ENCODE assay signal across 25 cellular contexts in the genomic region with DNA sequence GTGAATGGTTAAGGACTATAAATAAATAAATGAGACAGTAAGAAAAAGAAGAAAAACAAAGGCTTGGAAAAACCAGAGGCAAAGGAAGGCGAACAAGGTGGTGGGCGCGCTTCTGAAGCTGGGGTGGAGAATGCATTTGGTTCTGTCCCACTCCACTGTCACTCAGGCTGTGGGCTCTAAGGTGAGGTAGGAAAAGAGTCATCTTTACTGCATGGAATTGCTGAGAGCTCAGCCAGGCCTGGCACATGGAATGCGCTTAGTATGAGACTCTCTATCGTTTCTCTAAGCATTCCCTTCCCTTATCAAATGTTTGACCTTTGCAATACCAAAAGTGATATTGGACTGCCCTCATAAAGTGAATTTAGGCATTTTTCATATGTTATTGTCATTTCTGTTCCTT.
"Had no signal": no experiment of that assay in that cellular context is flagged by ENCODE, and none has a peak within 500 bp of the region (broad histone marks: within the 10 kb centered on the region; RNA-seq: fewer than 3 reads in every experiment).

No MANE protein-coding gene starts in this region.

- H3K4me1 ChIP-seq: body of pancreas, psoas muscle, sigmoid colon, uterus had no signal

- H3K27ac ChIP-seq: body of pancreas, ovary, psoas muscle, sigmoid colon, tibial nerve, uterus had no signal

- H3K36me3 ChIP-seq: ovary, uterus had no signal

- H3K9me3 ChIP-seq: body of pancreas, mucosa of descending colon, ovary, psoas muscle, sigmoid colon, tibial nerve, uterus had no signal

- H3K4me3 ChIP-seq: body of pancreas, mucosa of descending colon, ovary, psoas muscle, sigmoid colon, tibial nerve, uterus had no signal

- ATAC-seq: activated CD8-positive, alpha-beta memory T cell treated with anti-CD3 and anti-CD28 coated beads, Interleukin-2, amount 10 ng/mL, durations not matched to agents 7 days and 5 days; activated T-helper 17 cell treated with anti-CD3 and anti-CD28 coated beads, Interleukin-2, amount 50 U/mL, for 72 hours; naive thymus-derived CD4-positive, alpha-beta T cell; stimulated activated naive B cell treated with anti-CD40 and anti-IgM and Interleukin-4, amounts not matched to agents 10 μg/mL and 1 μg/mL and 100 μg/mL, for 72 hours had no signal

- H3K27me3 ChIP-seq: ovary, sigmoid colon, tibial nerve, uterus had no signal

- FAIRE-seq: endothelial cell of umbilical vein had no signal

- DNase-seq: activated B cell treated with CpG ODN at 0.5 μM for 24 hours; activated CD4-positive, alpha-beta memory T cell treated with anti-CD3 and anti-CD28 coated beads, Interleukin-2, amount 10 ng/mL, durations not matched to agents 7 days and 5 days; activated CD4-positive, alpha-beta T cell treated with anti-CD3 and anti-CD28 coated beads for 4 hours; activated CD8-positive, alpha-beta memory T cell treated with anti-CD3 and anti-CD28 coated beads, Interleukin-2, amount 10 ng/mL, durations not matched to agents 7 days and 5 days; activated naive CD4-positive, alpha-beta T cell; activated naive CD8-positive, alpha-beta T cell treated with anti-CD3 and anti-CD28 coated beads, Interleukin-2, amount 10 ng/mL, durations not matched to agents 7 days and 5 days; amygdala; central memory CD4-positive, alpha-beta T cell; cortex of kidney; effector CD4-positive, alpha-beta T cell; hypothalamus; islet precursor cell; naive thymus-derived CD4-positive, alpha-beta T cell; ovary; psoas muscle; sigmoid colon; stimulated activated naive B cell treated with anti-CD40 and anti-IgM and Interleukin-4, amounts not matched to agents 10 μg/mL and 1 μg/mL and 100 μg/mL, for 72 hours; T-helper 1 cell; T-helper 9 cell had no signal
